In the genomic region with DNA sequence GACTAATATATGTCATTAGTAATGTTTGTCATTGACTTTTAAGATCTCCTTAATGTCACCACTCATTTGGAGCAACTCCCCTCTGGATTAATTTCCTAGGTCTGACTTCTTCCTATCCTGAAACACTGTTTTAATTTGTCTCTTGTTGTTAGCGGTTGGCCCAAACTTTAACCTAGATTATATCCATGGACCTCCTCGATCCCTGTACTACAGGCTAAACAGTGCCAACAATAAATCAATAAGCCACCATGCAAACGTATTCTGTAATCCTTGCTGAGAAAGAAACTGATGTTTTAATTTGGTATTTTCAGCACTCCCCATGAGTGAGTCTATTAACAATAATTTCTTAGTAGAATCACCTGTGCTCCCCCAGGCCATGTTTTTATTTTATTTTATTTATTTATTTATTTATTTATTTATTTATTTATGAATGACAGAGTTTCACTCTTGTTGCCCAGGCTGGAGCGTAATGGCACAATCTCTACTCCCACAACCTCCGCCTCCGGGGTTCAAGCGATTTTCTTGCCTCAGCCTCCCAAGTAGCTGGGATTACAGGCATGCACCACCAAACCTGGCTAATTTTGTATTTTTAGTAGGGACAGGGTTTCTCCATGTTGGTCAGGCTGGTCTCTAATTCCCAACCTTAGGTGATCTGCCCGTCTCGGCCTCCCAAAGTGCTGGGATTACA, we compare ENCODE assay signal across 1 cellular context.
TF ChIP-seq lines count a peak whose summit lies in the region.

No MANE protein-coding gene starts in this region.

TF ChIP-seq in liver, 16 proteins besides CTCF, POLR2A, EP300 and RAD21 (continued from another document):
- TF ChIP-seq, protein P1, sequence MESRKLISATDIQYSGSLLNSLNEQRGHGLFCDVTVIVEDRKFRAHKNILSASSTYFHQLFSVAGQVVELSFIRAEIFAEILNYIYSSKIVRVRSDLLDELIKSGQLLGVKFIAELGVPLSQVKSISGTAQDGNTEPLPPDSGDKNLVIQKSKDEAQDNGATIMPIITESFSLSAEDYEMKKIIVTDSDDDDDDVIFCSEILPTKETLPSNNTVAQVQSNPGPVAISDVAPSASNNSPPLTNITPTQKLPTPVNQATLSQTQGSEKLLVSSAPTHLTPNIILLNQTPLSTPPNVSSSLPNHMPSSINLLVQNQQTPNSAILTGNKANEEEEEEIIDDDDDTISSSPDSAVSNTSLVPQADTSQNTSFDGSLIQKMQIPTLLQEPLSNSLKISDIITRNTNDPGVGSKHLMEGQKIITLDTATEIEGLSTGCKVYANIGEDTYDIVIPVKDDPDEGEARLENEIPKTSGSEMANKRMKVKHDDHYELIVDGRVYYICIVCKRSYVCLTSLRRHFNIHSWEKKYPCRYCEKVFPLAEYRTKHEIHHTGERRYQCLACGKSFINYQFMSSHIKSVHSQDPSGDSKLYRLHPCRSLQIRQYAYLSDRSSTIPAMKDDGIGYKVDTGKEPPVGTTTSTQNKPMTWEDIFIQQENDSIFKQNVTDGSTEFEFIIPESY (IDR thresholded peaks at IDR 0.05): no peak
- peak; percentile 83 for TF ChIP-seq YY1 (IDR thresholded peaks at IDR 0.05)
- TF ChIP-seq, protein P2, sequence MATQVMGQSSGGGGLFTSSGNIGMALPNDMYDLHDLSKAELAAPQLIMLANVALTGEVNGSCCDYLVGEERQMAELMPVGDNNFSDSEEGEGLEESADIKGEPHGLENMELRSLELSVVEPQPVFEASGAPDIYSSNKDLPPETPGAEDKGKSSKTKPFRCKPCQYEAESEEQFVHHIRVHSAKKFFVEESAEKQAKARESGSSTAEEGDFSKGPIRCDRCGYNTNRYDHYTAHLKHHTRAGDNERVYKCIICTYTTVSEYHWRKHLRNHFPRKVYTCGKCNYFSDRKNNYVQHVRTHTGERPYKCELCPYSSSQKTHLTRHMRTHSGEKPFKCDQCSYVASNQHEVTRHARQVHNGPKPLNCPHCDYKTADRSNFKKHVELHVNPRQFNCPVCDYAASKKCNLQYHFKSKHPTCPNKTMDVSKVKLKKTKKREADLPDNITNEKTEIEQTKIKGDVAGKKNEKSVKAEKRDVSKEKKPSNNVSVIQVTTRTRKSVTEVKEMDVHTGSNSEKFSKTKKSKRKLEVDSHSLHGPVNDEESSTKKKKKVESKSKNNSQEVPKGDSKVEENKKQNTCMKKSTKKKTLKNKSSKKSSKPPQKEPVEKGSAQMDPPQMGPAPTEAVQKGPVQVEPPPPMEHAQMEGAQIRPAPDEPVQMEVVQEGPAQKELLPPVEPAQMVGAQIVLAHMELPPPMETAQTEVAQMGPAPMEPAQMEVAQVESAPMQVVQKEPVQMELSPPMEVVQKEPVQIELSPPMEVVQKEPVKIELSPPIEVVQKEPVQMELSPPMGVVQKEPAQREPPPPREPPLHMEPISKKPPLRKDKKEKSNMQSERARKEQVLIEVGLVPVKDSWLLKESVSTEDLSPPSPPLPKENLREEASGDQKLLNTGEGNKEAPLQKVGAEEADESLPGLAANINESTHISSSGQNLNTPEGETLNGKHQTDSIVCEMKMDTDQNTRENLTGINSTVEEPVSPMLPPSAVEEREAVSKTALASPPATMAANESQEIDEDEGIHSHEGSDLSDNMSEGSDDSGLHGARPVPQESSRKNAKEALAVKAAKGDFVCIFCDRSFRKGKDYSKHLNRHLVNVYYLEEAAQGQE (IDR thresholded peaks at IDR 0.05): no peak
- no peak for TF ChIP-seq EGR1 (IDR thresholded peaks at IDR 0.05; ENCODE audit: low read depth in 2 of 2)
- TF ChIP-seq, protein P3, sequence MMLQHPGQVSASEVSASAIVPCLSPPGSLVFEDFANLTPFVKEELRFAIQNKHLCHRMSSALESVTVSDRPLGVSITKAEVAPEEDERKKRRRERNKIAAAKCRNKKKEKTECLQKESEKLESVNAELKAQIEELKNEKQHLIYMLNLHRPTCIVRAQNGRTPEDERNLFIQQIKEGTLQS (IDR thresholded peaks at IDR 0.05): no peak
TF ChIP-seq in liver: peak in this region for 4.
